ENCODE assay signal across 8 cellular contexts in the genomic region with DNA sequence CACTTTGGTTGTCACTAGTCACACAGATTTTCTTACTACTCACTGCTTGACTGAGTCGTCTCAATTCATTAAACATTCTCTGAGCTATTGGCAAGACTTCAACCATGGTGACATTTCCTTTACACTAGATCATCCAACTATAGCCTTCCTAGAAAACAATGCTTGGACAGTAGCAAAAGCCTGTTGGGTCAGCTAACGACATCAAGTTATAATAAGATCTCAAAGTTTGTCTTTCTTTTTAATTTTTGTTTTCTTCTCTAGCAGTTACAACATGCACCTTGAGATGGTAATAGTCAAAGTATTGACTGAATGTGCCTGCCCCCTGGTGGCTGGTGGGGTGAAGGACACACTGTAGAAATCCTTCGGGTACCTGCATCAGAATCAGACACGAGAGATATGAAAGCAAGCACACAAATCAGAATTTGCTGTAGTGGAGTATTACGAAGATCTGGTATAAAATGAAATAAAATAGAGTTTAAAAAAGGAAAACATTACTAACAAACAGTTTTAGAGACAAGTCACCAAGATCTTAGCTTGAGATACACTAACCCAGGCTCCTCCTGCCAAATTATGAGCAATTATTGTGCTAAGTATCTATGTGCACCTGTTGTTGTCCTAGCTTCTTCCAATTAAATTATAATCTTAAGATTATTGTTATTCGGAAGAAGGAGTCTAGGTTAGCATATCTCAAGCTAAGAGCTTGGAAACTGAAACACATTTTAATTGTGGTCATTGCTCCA.
A peak's percentile ranks its signal among the peaks of the same experiment; 100 is the strongest.
DNase-seq lines count a peak whose midpoint lies in the region; ATAC-seq and TF ChIP-seq lines count a peak whose summit lies in the region.

No MANE protein-coding gene starts in this region.

- peaks cover 27% of the 10 kb centered on the region for H3K4me1 ChIP-seq in BLaER1

- no peaks in the 10 kb centered on the region for H3K9me3 Mint-ChIP-seq in activated CD8-positive, alpha-beta T cell treated with anti-CD3 and anti-CD28 coated beads, Interleukin-2, amount 10 ng/mL, durations not matched to agents 7 days and 5 days (ENCODE audit: insufficient read depth)
- no peaks in the 10 kb centered on the region for H3K9me3 Mint-ChIP-seq in endothelial cell (ENCODE audit: unreplicated experiment)

- H3K27me3 ChIP-seq in BLaER1: no peaks in the 10 kb centered on the region

- ATAC-seq in GM18873 (IDR thresholded peaks at IDR 0.05; ENCODE audit: low FRiP score, unreplicated experiment): peak; percentile 97
- peak; percentile 82 for ATAC-seq in HG03097 (IDR thresholded peaks at IDR 0.05; ENCODE audit: low FRiP score, unreplicated experiment)
- ATAC-seq in activated CD8-positive, alpha-beta T cell treated with anti-CD3 and anti-CD28 coated beads, Interleukin-2, amount 10 ng/mL, durations not matched to agents 7 days and 5 days: peak; percentile 75

- H3K9me3 ChIP-seq in BLaER1: peaks cover 8% of the 10 kb centered on the region

- DNase-seq in NCI-H460 (ENCODE audit: extremely low read depth, low read depth) (peak; percentile 63), endothelial cell (ENCODE audit: low spot score) (peak; percentile 77), mucosa of gallbladder (ENCODE audit: low spot score) (peak; percentile 75)
- DNase-seq in activated CD8-positive, alpha-beta T cell treated with anti-CD3 and anti-CD28 coated beads, Interleukin-2, amount 10 ng/mL, durations not matched to agents 7 days and 5 days: peak; percentile 81
- peak; percentile 40 to 42 for DNase-seq in stimulated activated CD8-positive, alpha-beta memory T cell treated with anti-CD3 and anti-CD28 coated beads, Interleukin-7, amount 100 ng/mL, for 1 hour (ENCODE audit: low read depth in 2 of 2)

- H3K4me2 ChIP-seq in BLaER1: peak overlapping the region; percentile 59

- peak; percentile 94 for TF ChIP-seq CTCF in endothelial cell (IDR thresholded peaks at IDR 0.05; ENCODE audit: unreplicated experiment)

- 0 out of 2 replicates have a peak, but pooled peaks cover 6% of the 10 kb centered on the region for H3K36me3 ChIP-seq in BLaER1

- CTCF ChIA-PET in activated CD8-positive, alpha-beta T cell treated with anti-CD3 and anti-CD28 coated beads, Interleukin-2, amount 10 ng/mL, durations not matched to agents 7 days and 5 days (lab: Charles Lee): interaction anchor here (0.7 to 3.8 kb wide), 27 partner anchors 9 to 1281 kb away, joined by 3 to 16 read pairs (median 4); no protein-coding TSS in a partner anchor

- H3K4me3 Mint-ChIP-seq in activated CD8-positive, alpha-beta T cell treated with anti-CD3 and anti-CD28 coated beads, Interleukin-2, amount 10 ng/mL, durations not matched to agents 7 days and 5 days: no peak overlapping the region
- H3K4me3 Mint-ChIP-seq in endothelial cell (ENCODE audit: unreplicated experiment): no peak overlapping the region

- H3K27ac ChIP-seq in BLaER1: no peak overlapping the region

- peaks cover 97% of the 10 kb centered on the region for H4K20me1 ChIP-seq in BLaER1

- POLR2A ChIA-PET in activated CD8-positive, alpha-beta T cell treated with anti-CD3 and anti-CD28 coated beads, Interleukin-2, amount 10 ng/mL, durations not matched to agents 7 days and 5 days (lab: Charles Lee): interaction anchor here (0.6 kb wide), 1 partner anchor 350 kb away, joined by 4 read pairs; no protein-coding TSS in a partner anchor

- no peak overlapping the region for H3K9ac ChIP-seq in BLaER1

- H3K4me1 Mint-ChIP-seq in activated CD8-positive, alpha-beta T cell treated with anti-CD3 and anti-CD28 coated beads, Interleukin-2, amount 10 ng/mL, durations not matched to agents 7 days and 5 days (ENCODE audit: low read depth): no peaks in the 10 kb centered on the region
- peaks cover 10% of the 10 kb centered on the region for H3K4me1 Mint-ChIP-seq in endothelial cell (ENCODE audit: unreplicated experiment)

- H3K4me3 ChIP-seq in BLaER1: no peak overlapping the region

- no peaks in the 10 kb centered on the region for H3K27me3 Mint-ChIP-seq in activated CD8-positive, alpha-beta T cell treated with anti-CD3 and anti-CD28 coated beads, Interleukin-2, amount 10 ng/mL, durations not matched to agents 7 days and 5 days (ENCODE audit: low read depth)
- peaks cover 10% of the 10 kb centered on the region for H3K27me3 Mint-ChIP-seq in endothelial cell (ENCODE audit: unreplicated experiment)

- H3K27ac Mint-ChIP-seq in activated CD8-positive, alpha-beta T cell treated with anti-CD3 and anti-CD28 coated beads, Interleukin-2, amount 10 ng/mL, durations not matched to agents 7 days and 5 days: no peak overlapping the region
- H3K27ac Mint-ChIP-seq in endothelial cell (ENCODE audit: unreplicated experiment): no peak overlapping the region

- no peaks in the 10 kb centered on the region for H3K36me3 Mint-ChIP-seq in activated CD8-positive, alpha-beta T cell treated with anti-CD3 and anti-CD28 coated beads, Interleukin-2, amount 10 ng/mL, durations not matched to agents 7 days and 5 days (ENCODE audit: low read depth)
- no peaks in the 10 kb centered on the region for H3K36me3 Mint-ChIP-seq in endothelial cell (ENCODE audit: low read depth, unreplicated experiment)
